Comparison of ENCODE assay signal across 13 cellular contexts in the genomic region with DNA sequence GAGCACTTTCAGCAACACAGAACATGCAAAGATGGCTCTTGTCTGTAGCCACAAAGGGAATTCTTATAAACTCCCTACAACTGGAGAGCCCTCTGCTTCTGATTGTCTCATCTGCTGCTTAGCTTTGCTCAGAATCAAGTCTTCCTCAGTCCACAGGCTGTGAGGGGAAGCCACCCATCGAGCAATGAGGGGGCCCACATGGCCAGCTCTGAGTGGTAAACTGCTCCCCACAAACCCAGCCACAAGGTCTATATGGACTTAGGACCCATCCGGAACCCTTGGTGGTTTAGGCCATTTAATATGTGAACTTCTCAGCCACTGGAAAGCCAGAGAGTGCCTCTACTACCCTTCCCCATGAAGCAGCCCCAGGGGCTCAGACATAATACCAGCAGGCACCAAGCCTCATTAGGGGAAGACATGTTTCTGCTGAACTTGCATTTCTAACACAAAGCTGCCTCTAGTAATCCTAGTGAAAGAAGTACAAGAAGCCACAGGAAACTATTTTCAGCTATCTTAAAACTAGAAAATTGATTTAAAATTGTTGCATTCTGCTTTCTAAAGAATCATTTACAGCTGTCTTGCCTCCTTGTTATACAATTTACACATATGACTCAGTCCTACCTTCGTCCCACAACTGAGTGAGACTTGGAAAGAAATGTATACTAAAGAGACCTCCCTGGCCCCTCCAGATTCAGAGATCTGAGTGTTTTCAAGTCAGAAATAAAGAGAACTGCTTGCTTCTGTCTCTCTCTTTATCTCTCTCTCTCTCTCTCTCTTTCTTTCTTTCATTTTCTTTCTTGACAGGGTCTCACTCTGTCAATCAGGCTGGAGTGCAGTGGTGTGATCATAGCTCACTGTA.
DNase-seq lines count a peak whose midpoint lies in the region; ATAC-seq, FAIRE-seq and TF ChIP-seq lines count a peak whose summit lies in the region.
"Had no signal": no experiment of that assay in that cellular context is flagged by ENCODE, and none has a peak within 500 bp of the region (broad histone marks: within the 10 kb centered on the region; RNA-seq: fewer than 3 reads in every experiment).

No MANE protein-coding gene starts in this region.

- H3K27me3 ChIP-seq in CD4-positive, CD25-positive, alpha-beta regulatory T cell (ENCODE audit: control insufficient read depth, insufficient read depth, low read length): peaks cover 42% of the 10 kb centered on the region
- H3K27me3 ChIP-seq in PC-9 (ENCODE audit: insufficient read depth, low read depth) (peaks cover 13% of the 10 kb centered on the region; the same call in 1 of the 2 replicates), hepatocyte (no peaks in the 10 kb centered on the region), psoas muscle (ENCODE audit: insufficient read depth in 3 of 3, low read length in 2 of 3) (no peaks in the 10 kb centered on the region), transverse colon (peaks cover 4% of the 10 kb centered on the region)
- H3K27me3 ChIP-seq: BLaER1 treated with 17β-estradiol and CSF1 and Interleukin-3, amounts not matched to agents 10 nM and 100 nM had no signal

- in situ Hi-C loops in transverse colon (cut with MboI; ENCODE audit: low pct_ligation_motif_present in 1 of 4, low pct_unique_long_range_greater_than_20kb in 1 of 4, low sequenced_read_pairs in 3 of 4): no loop called here

- no peaks in the 10 kb centered on the region for H3K9me3 Mint-ChIP-seq in CD4-positive, CD25-positive, alpha-beta regulatory T cell

- H3K36me3 ChIP-seq in CD4-positive, CD25-positive, alpha-beta regulatory T cell (ENCODE audit: control insufficient read depth, insufficient read depth, low read length): no peaks in the 10 kb centered on the region
- H3K36me3 ChIP-seq in PC-9 (ENCODE audit: low read depth) (no peaks in the 10 kb centered on the region), hepatocyte (replicated peaks; ENCODE audit: insufficient read depth, low read depth) (no peaks in the 10 kb centered on the region), psoas muscle (ENCODE audit: insufficient read depth in 1 of 2, low read depth in 1 of 2) (no peaks in the 10 kb centered on the region), transverse colon (no peaks in the 10 kb centered on the region)
- H3K36me3 ChIP-seq: BLaER1 treated with 17β-estradiol and CSF1 and Interleukin-3, amounts not matched to agents 10 nM and 100 nM; prostate gland had no signal

- H3K27ac ChIP-seq in A549: no peak overlapping the region
- H3K27ac ChIP-seq in CD4-positive, CD25-positive, alpha-beta regulatory T cell (ENCODE audit: insufficient read depth, low read length, poor library complexity, severe bottlenecking): no peak overlapping the region
- H3K27ac ChIP-seq in PC-9: no peak overlapping the region
- peak overlapping the region; percentile 44 for H3K27ac ChIP-seq in hepatocyte
- no peak overlapping the region for H3K27ac ChIP-seq in psoas muscle
- H3K27ac ChIP-seq in transverse colon: no peak overlapping the region
- H3K27ac ChIP-seq: BLaER1 treated with 17β-estradiol and CSF1 and Interleukin-3, amounts not matched to agents 10 nM and 100 nM; prostate gland had no signal

- H3K79me2 ChIP-seq in PC-9 (ENCODE audit: low read depth) (no peaks in the 10 kb centered on the region), hepatocyte (no peaks in the 10 kb centered on the region)

- peak overlapping the region in 1 of 4 donors; percentile 52 for H3K4me3 Mint-ChIP-seq in CD4-positive, CD25-positive, alpha-beta regulatory T cell

- no peak for TF ChIP-seq POLR2A in A549 (IDR thresholded peaks at IDR 0.05; ENCODE audit: low read length)
- TF ChIP-seq POLR2A in transverse colon (IDR thresholded peaks at IDR 0.05): no peak

- H3K9me2 ChIP-seq in PC-9 (ENCODE audit: insufficient read depth) (no peaks in the 10 kb centered on the region), hepatocyte (replicated peaks; ENCODE audit: insufficient read depth) (no peaks in the 10 kb centered on the region)

- TF ChIP-seq EP300 in A549 (IDR thresholded peaks at IDR 0.05) (no peak), transverse colon (IDR thresholded peaks at IDR 0.05; ENCODE audit: low read depth) (no peak)

- H3K9me3 ChIP-seq in A549 (no peaks in the 10 kb centered on the region), PC-9 (ENCODE audit: insufficient read depth, low read depth) (no peaks in the 10 kb centered on the region), hepatocyte (ENCODE audit: low read depth) (no peaks in the 10 kb centered on the region), psoas muscle (no peaks in the 10 kb centered on the region), transverse colon (no peaks in the 10 kb centered on the region)
- no peaks in the 10 kb centered on the region for H3K9me3 ChIP-seq in CD4-positive, CD25-positive, alpha-beta regulatory T cell (ENCODE audit: control insufficient read depth in 2 of 2, low read length in 2 of 2)
- H3K9me3 ChIP-seq: prostate gland had no signal

- no TSS peak for BruUV-seq in PC-9 (replicated peaks; lab: Mats Ljungman, UMichigan)

- H3K27me3 Mint-ChIP-seq in CD4-positive, CD25-positive, alpha-beta regulatory T cell: peaks cover 58% of the 10 kb centered on the region

- CTCF ChIA-PET in A549 (lab: Yijun Ruan, JAX) (interaction anchor here (0.6 to 5.5 kb wide), 19 partner anchors 9 to 652 kb away, joined by 3 to 36 read pairs (median 4); a partner anchor contains a TSS), PC-9 (lab: Charles Lee) (no interaction called here)

- ATAC-seq in A549 (no peak), HG03354 (IDR thresholded peaks at IDR 0.05; ENCODE audit: poor library complexity, severe bottlenecking, unreplicated experiment) (no peak), psoas muscle (no peak)
- ATAC-seq in CD4-positive, CD25-positive, alpha-beta regulatory T cell (ENCODE audit: low read depth in 2 of 2): no peak

- H3K36me3 Mint-ChIP-seq in CD4-positive, CD25-positive, alpha-beta regulatory T cell: peaks cover 4% of the 10 kb centered on the region

- H4K20me1 ChIP-seq in PC-9 (ENCODE audit: insufficient read depth): no peaks in the 10 kb centered on the region
- H4K20me1 ChIP-seq in hepatocyte (ENCODE audit: insufficient read depth, poor library complexity, severe bottlenecking): no peaks in the 10 kb centered on the region
- H4K20me1 ChIP-seq: BLaER1 treated with 17β-estradiol and CSF1 and Interleukin-3, amounts not matched to agents 10 nM and 100 nM had no signal

- H3K4me2 ChIP-seq in A549 (peak overlapping the region; percentile 21; the same call in 1 of the 3 replicates), PC-9 (peak overlapping the region; percentile 52), hepatocyte (peak overlapping the region; percentile 60)

- H3F3A ChIP-seq in PC-9 (ENCODE audit: insufficient read depth, low read depth): peaks cover 6% of the 10 kb centered on the region; the same call in 1 of the 2 replicates

- peaks cover 0 to 5% (median 5%) of the 10 kb centered on the region in 4 donors for H3K4me1 Mint-ChIP-seq in CD4-positive, CD25-positive, alpha-beta regulatory T cell

- H2AFZ ChIP-seq in PC-9 (no peak overlapping the region), hepatocyte (peak overlapping the region; percentile 16)

- DNase-seq in A549 (ENCODE audit: low read depth in 1 of 2, low spot score in 1 of 2) (no peak), PC-9 (no peak), hepatocyte (ENCODE audit: low spot score) (no peak), psoas muscle (no peak), transverse colon (no peak)
- no peak for DNase-seq in CD4-positive, CD25-positive, alpha-beta regulatory T cell
- DNase-seq: activated naive CD4-positive, alpha-beta T cell treated with Interleukin-2 at 50 U/mL for 16 hours; left cardiac atrium; NCI-H446 treated with DMSO at 0.1 percent for 48 hours had no signal

- no peak for TF ChIP-seq RAD21 in A549 (conservative IDR thresholded peaks at IDR 0.05 in 1 of 2, IDR thresholded peaks at IDR 0.05 in 1 of 2)

- 38% methylated on average over 3 of the region's 3 CpGs for WGBS in A549 (ENCODE audit: missing lambda C conversion rate)
- 72% methylated on average over 3 of the region's 3 CpGs for WGBS in hepatocyte (ENCODE audit: low lambda C conversion rate, missing lambda C conversion rate)
- WGBS in psoas muscle, 3 donors: 68 to 71% (median 68%) methylated on average over 3 of the region's 3 CpGs
- 43 to 59% methylated on average over 2 to 3 of the region's 3 CpGs for WGBS in transverse colon (ENCODE audit: low coverage in 1 of 2), 2 donors

- TF ChIP-seq CTCF in A549 (IDR thresholded peaks at IDR 0.05): no peak
- TF ChIP-seq CTCF in PC-9 (conservative IDR thresholded peaks at IDR 0.05): no peak
- TF ChIP-seq CTCF in hepatocyte (IDR thresholded peaks at IDR 0.05; ENCODE audit: poor library complexity): no peak
- no peak for TF ChIP-seq CTCF in psoas muscle (IDR thresholded peaks at IDR 0.05)
- no peak for TF ChIP-seq CTCF in transverse colon (IDR thresholded peaks at IDR 0.05)

- H3K4me3 ChIP-seq in A549 (no peak overlapping the region), PC-9 (no peak overlapping the region), hepatocyte (no peak overlapping the region), psoas muscle (no peak overlapping the region), transverse colon (no peak overlapping the region)
- peak overlapping the region; percentile 28 for H3K4me3 ChIP-seq in CD4-positive, CD25-positive, alpha-beta regulatory T cell (ENCODE audit: low read depth, low read length)
- H3K4me3 ChIP-seq: BLaER1 treated with 17β-estradiol and CSF1 and Interleukin-3, amounts not matched to agents 10 nM and 100 nM; prostate gland had no signal

- peak overlapping the region in 1 of 3 donors; percentile 74 for H3K27ac Mint-ChIP-seq in CD4-positive, CD25-positive, alpha-beta regulatory T cell

- POLR2A ChIA-PET in A549 (lab: Yijun Ruan, JAX) (no interaction called here), PC-9 (lab: Charles Lee; ENCODE audit: unreplicated experiment) (no interaction called here)

- H3K4me1 ChIP-seq in A549 (0 out of 3 replicates have a peak, but pooled peaks cover 2% of the 10 kb centered on the region), PC-9 (replicated peaks; ENCODE audit: insufficient read depth) (peaks cover 15% of the 10 kb centered on the region), hepatocyte (ENCODE audit: insufficient read depth) (peaks cover 11% of the 10 kb centered on the region), psoas muscle (no peaks in the 10 kb centered on the region), transverse colon (no peaks in the 10 kb centered on the region)
- H3K4me1 ChIP-seq in CD4-positive, CD25-positive, alpha-beta regulatory T cell (ENCODE audit: control insufficient read depth, insufficient read depth, low read length, poor library complexity, severe bottlenecking): no peaks in the 10 kb centered on the region
- H3K4me1 ChIP-seq: prostate gland had no signal

- FAIRE-seq in A549 (lab: Jason Lieb, UNC): no peak
- FAIRE-seq: bronchial epithelial cell had no signal

- intact Hi-C loops in PC-9 (cut with micrococcal nuclease; ENCODE audit: unreplicated experiment): loop anchor here (10.0 kb wide), 1 partner anchor 650 kb away; no protein-coding TSS in a partner anchor
- intact Hi-C loops in psoas muscle (cut with DNase I): no loop called here
- intact Hi-C loops in transverse colon (cut with DNase I; ENCODE audit: low total_unique reads): no loop called here

TF ChIP-seq in A549, 52 proteins besides CTCF, POLR2A, EP300 and RAD21 (continues in another document):
- TF ChIP-seq CBX2 (IDR thresholded peaks at IDR 0.05; ENCODE audit: borderline replicate concordance, low read depth): no peak
- TF ChIP-seq ZC3H11A (IDR thresholded peaks at IDR 0.05): no peak
- TF ChIP-seq RFX5 (IDR thresholded peaks at IDR 0.05): no peak
- TF ChIP-seq MAFK (IDR thresholded peaks at IDR 0.05; ENCODE audit: partially characterized antibody): peak; percentile 76
